In the genomic region with DNA sequence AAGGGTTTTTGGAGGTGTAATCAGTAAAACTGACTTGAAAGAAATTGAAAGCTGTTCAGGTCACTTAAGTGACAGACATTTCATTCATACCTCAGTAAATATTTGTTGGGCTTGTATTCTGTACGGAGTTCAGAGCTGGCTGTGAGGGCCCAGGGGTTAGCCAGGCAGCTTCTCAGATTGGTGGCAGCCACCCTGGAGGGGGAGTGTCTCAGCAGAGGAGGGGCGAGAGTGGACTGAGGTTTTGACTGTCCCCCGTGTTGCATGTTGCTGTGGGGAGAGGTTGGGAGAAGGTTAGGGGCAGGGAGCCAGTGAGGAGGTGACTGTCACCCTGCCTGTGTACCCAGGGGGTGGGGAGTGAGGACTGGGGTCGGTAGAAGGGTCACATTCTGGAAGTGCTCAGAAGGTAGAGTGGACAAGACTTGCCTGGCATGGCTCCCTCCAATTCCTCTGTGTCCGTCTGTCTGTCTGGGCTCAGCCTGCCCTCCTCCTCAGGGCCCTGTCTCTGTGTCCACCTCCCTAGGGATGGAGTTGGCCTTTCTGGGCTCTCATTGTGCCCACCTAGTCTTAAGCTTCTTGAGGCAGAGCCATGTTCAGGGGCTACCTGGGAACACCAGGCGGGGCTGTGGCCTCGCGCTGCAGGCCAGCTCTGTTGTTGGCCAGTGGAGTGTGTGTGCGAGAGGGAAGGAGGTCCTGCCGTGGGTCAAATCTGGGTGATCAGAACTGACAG, we compare ENCODE assay signal across 10 cellular contexts. TPM values are rescaled to one million over a fixed set of nuclear protein-coding genes. Genes with fewer than 3 reads are reported as not detected.
DNase-seq lines count a peak whose midpoint lies in the region; ATAC-seq and TF ChIP-seq lines count a peak whose summit lies in the region.
"Had no signal": no experiment of that assay in that cellular context is flagged by ENCODE, and none has a peak within 500 bp of the region (broad histone marks: within the 10 kb centered on the region; RNA-seq: fewer than 3 reads in every experiment).

No MANE protein-coding gene starts in this region.

- H3K27ac Mint-ChIP-seq in MCF 10A (ENCODE audit: low read depth, unreplicated experiment): no peak overlapping the region
- peak overlapping the region in 8 of 10 donors; percentile 11 to 92 (median 70) for H3K27ac Mint-ChIP-seq in naive thymus-derived CD8-positive, alpha-beta T cell
- H3K27ac Mint-ChIP-seq in natural killer cell: peak overlapping the region in 1 of 2 donors; percentile 57

- POLR2A ChIA-PET in MCF 10A (lab: Yijun Ruan, JAX): no interaction called here
- POLR2A ChIA-PET in naive thymus-derived CD8-positive, alpha-beta T cell (lab: Charles Lee): no interaction called here
- POLR2A ChIA-PET in PC-3 (lab: Charles Lee; ENCODE audit: unreplicated experiment): interaction anchor here (0.7 kb wide), 1 partner anchor 322 kb away, joined by 3 read pairs; no protein-coding TSS in a partner anchor

- H3K4me3 Mint-ChIP-seq in MCF 10A (ENCODE audit: unreplicated experiment): no peak overlapping the region
- H3K4me3 Mint-ChIP-seq in naive thymus-derived CD8-positive, alpha-beta T cell: no peak overlapping the region
- no peak overlapping the region for H3K4me3 Mint-ChIP-seq in natural killer cell

- peak in 1 of 2 donors; percentile 16 for DNase-seq in breast epithelium (ENCODE audit: low spot score in 2 of 2)
- DNase-seq in MCF 10A (ENCODE audit: unreplicated experiment): no peak
- no peak for DNase-seq in Right ventricle myocardium superior
- DNase-seq in naive thymus-derived CD8-positive, alpha-beta T cell: no peak
- DNase-seq in upper lobe of right lung: no peak
- DNase-seq in amygdala (lab: John Stamatoyannopoulos, UW): no peak
- DNase-seq in PC-3: no peak
- DNase-seq in natural killer cell: no peak
- DNase-seq: NCI-H1694 had no signal

- no peak overlapping the region for H3K9ac ChIP-seq in PC-3 (ENCODE audit: low read length)

- H3K9me3 ChIP-seq in breast epithelium (no peaks in the 10 kb centered on the region), upper lobe of right lung (no peaks in the 10 kb centered on the region), PC-3 (ENCODE audit: low read length) (0 out of 2 replicates have a peak, but pooled peaks cover 6% of the 10 kb centered on the region)

- H3K4me3 ChIP-seq in breast epithelium (no peak overlapping the region), upper lobe of right lung (no peak overlapping the region), PC-3 (ENCODE audit: low read length) (no peak overlapping the region)

- TF ChIP-seq POLR2A in breast epithelium (IDR thresholded peaks at IDR 0.05): no peak

- CTCF ChIA-PET in MCF 10A (lab: Yijun Ruan, JAX): interaction anchor here (0.5 to 2.7 kb wide), 4 partner anchors 10 to 382 kb away, joined by 3 to 8 read pairs (median 4); no protein-coding TSS in a partner anchor
- CTCF ChIA-PET in PC-3 (lab: Charles Lee): no interaction called here

- TF ChIP-seq CTCF in breast epithelium (IDR thresholded peaks at IDR 0.05): no peak
- TF ChIP-seq CTCF in MCF 10A (IDR thresholded peaks at IDR 0.05; ENCODE audit: unreplicated experiment): no peak
- no peak for TF ChIP-seq CTCF in upper lobe of right lung (IDR thresholded peaks at IDR 0.05)
- TF ChIP-seq CTCF in PC-3 (conservative IDR thresholded peaks at IDR 0.05; ENCODE audit: low read depth, low read length): no peak
- TF ChIP-seq CTCF in natural killer cell (IDR thresholded peaks at IDR 0.05): no peak

- H2AFZ ChIP-seq in PC-3 (ENCODE audit: low read length): no peak overlapping the region

- no peaks in the 10 kb centered on the region for H3K9me2 ChIP-seq in PC-3 (replicated peaks; ENCODE audit: low read length)

- H3K27me3 ChIP-seq in breast epithelium (no peaks in the 10 kb centered on the region), upper lobe of right lung (no peaks in the 10 kb centered on the region), PC-3 (ENCODE audit: low read length) (no peaks in the 10 kb centered on the region)

- H3K27ac ChIP-seq in breast epithelium (peak overlapping the region; percentile 53 to 55), upper lobe of right lung (peak overlapping the region; percentile 53), PC-3 (ENCODE audit: low read length) (no peak overlapping the region)

- ATAC-seq in Right ventricle myocardium superior (ENCODE audit: poor library complexity) (peak; percentile 34), upper lobe of right lung (peak; percentile 3), PC-3 (no peak), natural killer cell (no peak)
- no peak for ATAC-seq in naive thymus-derived CD8-positive, alpha-beta T cell
- ATAC-seq: SK-N-SH treated with all-trans-retinoic acid at 6 μM for 48 hours had no signal

- no peaks in the 10 kb centered on the region for H4K20me1 ChIP-seq in PC-3 (ENCODE audit: low read length)

- no peaks in the 10 kb centered on the region for H3K27me3 Mint-ChIP-seq in MCF 10A (ENCODE audit: insufficient read depth, unreplicated experiment)
- no peaks in the 10 kb centered on the region for H3K27me3 Mint-ChIP-seq in naive thymus-derived CD8-positive, alpha-beta T cell
- H3K27me3 Mint-ChIP-seq in natural killer cell (ENCODE audit: low read depth in 2 of 2): no peaks in the 10 kb centered on the region

- intact Hi-C loops in breast epithelium (cut with DNase I; ENCODE audit: low total_unique reads) (no loop called here), MCF 10A (cut with micrococcal nuclease) (no loop called here), Right ventricle myocardium superior (cut with DNase I) (no loop called here), upper lobe of right lung (cut with DNase I) (no loop called here), PC-3 (cut with micrococcal nuclease) (no loop called here), natural killer cell (cut with micrococcal nuclease) (no loop called here)

- H3K36me3 ChIP-seq in breast epithelium (no peaks in the 10 kb centered on the region), upper lobe of right lung (no peaks in the 10 kb centered on the region), PC-3 (ENCODE audit: low read depth, low read length) (peaks cover 9% of the 10 kb centered on the region; the same call in 1 of the 2 replicates)

- H3K4me2 ChIP-seq in PC-3 (ENCODE audit: low read length): no peak overlapping the region

- H3K36me3 Mint-ChIP-seq in MCF 10A (ENCODE audit: insufficient read depth, unreplicated experiment) (no peaks in the 10 kb centered on the region), natural killer cell (no peaks in the 10 kb centered on the region)
- peaks cover 0 to 22% (median 3%) of the 10 kb centered on the region in 3 donors for H3K36me3 Mint-ChIP-seq in naive thymus-derived CD8-positive, alpha-beta T cell

- H3K4me1 ChIP-seq in breast epithelium: peaks cover 3 to 14% of the 10 kb centered on the region in 2 donors
- H3K4me1 ChIP-seq in upper lobe of right lung: peaks cover 57% of the 10 kb centered on the region
- H3K4me1 ChIP-seq in PC-3 (ENCODE audit: insufficient read depth, low read length): peaks cover 9% of the 10 kb centered on the region

- BruUV-seq in MCF 10A (replicated peaks; lab: Mats Ljungman, UMichigan) (no TSS peak), PC-3 (replicated peaks; lab: Mats Ljungman, UMichigan) (no TSS peak)

- peaks cover 85% of the 10 kb centered on the region for H3K79me2 ChIP-seq in PC-3 (ENCODE audit: low read length)

- H3F3A ChIP-seq in PC-3 (ENCODE audit: low read length, unreplicated experiment): no peaks in the 10 kb centered on the region

- H3K9me3 Mint-ChIP-seq in MCF 10A (ENCODE audit: unreplicated experiment) (peaks cover 7% of the 10 kb centered on the region), natural killer cell (no peaks in the 10 kb centered on the region)
- H3K9me3 Mint-ChIP-seq in naive thymus-derived CD8-positive, alpha-beta T cell: peaks cover 0 to 15% (median 4%) of the 10 kb centered on the region in 9 donors

- H3K4me1 Mint-ChIP-seq in MCF 10A (ENCODE audit: insufficient read depth, unreplicated experiment) (peaks cover 15% of the 10 kb centered on the region), natural killer cell (peaks cover 52 to 72% of the 10 kb centered on the region in 2 donors)
- H3K4me1 Mint-ChIP-seq in naive thymus-derived CD8-positive, alpha-beta T cell: peaks cover 28 to 66% (median 54%) of the 10 kb centered on the region in 4 donors

RNA-seq across cellular contexts. Expression of gene PHF2, which starts 4.4 kb away (rescaled TPM):
- 10 to 100 TPM; 24.8 to 26.9 (median 25.9) TPM for total RNA-seq in breast epithelium
- 18.9 and 21.7 TPM in 2 replicates for total RNA-seq in MCF 10A (2022)
- 25.4 TPM for total RNA-seq in Right ventricle myocardium superior
- total RNA-seq in naive thymus-derived CD8-positive, alpha-beta T cell: 10 to 100 TPM; 35.2 to 35.5 TPM
- 1 to 10 TPM in 2 of 3 donors, under 1 TPM in 1; 0.84 to 2.3 (median 1.3) TPM for polyA plus RNA-seq in naive thymus-derived CD8-positive, alpha-beta T cell
- 37.0 TPM for total RNA-seq in upper lobe of right lung
- 10.6 and 12.0 TPM in 2 replicates for total RNA-seq in PC-3 (2014; rRNA removed)
- total RNA-seq in natural killer cell: 10 to 100 TPM; 24.8 to 28.1 (median 26.4) TPM

Comparison
In these comparisons a context has a peak if more than half of its experiments do, and no peak if none do; other contexts are left out.
1. ATAC-seq: peak in Right ventricle myocardium superior (single experiment) and upper lobe of right lung (single experiment); none in naive thymus-derived CD8-positive, alpha-beta T cell (0 of 2), PC-3 (single experiment) and natural killer cell (0 of 3).